In genomic region chr22:46625113-46625842, GRCh38 we compare ENCODE assay signal across 16 cellular contexts.
"Had no signal": no experiment of that assay in that cellular context is flagged by ENCODE, and none has a peak within 500 bp of the region (broad histone marks: within the 10 kb centered on the region; RNA-seq: fewer than 3 reads in every experiment).

No MANE protein-coding gene starts in this region.

- H3K27ac ChIP-seq: ascending aorta, esophagus muscularis mucosa, pancreas, thyroid gland had no signal

- FAIRE-seq: pancreas, urothelium cell line had no signal

- H3K36me3 Mint-ChIP-seq: activated CD4-positive, alpha-beta memory T cell treated with anti-CD3 and anti-CD28 coated beads for 36 hours; activated CD8-positive, alpha-beta memory T cell treated with anti-CD3 and anti-CD28 coated beads, Interleukin-2, amount 10 ng/mL, durations not matched to agents 7 days and 5 days; activated naive CD4-positive, alpha-beta T cell treated with anti-CD3 and anti-CD28 coated beads, Interleukin-2, amount 10 ng/mL, durations not matched to agents 7 days and 5 days had no signal

- H3K4me3 ChIP-seq: ascending aorta, esophagus muscularis mucosa, pancreas, thyroid gland had no signal

- H3K4me3 Mint-ChIP-seq: activated CD4-positive, alpha-beta memory T cell treated with anti-CD3 and anti-CD28 coated beads for 36 hours; activated CD8-positive, alpha-beta memory T cell treated with anti-CD3 and anti-CD28 coated beads, Interleukin-2, amount 10 ng/mL, durations not matched to agents 7 days and 5 days; activated naive CD4-positive, alpha-beta T cell treated with anti-CD3 and anti-CD28 coated beads, Interleukin-2, amount 10 ng/mL, durations not matched to agents 7 days and 5 days; activated T-cell treated with anti-CD3 and anti-CD28 coated beads, Interleukin-2, amount 50 U/mL, for 24 hours; mesothelial cell of epicardium; neural crest cell; T-cell had no signal

- H3K27me3 ChIP-seq: ascending aorta, esophagus muscularis mucosa, pancreas, thyroid gland had no signal

- H3K4me1 ChIP-seq: pancreas had no signal

- H3K27ac Mint-ChIP-seq: activated CD4-positive, alpha-beta memory T cell treated with anti-CD3 and anti-CD28 coated beads for 36 hours; activated CD8-positive, alpha-beta memory T cell treated with anti-CD3 and anti-CD28 coated beads, Interleukin-2, amount 10 ng/mL, durations not matched to agents 7 days and 5 days; activated naive CD4-positive, alpha-beta T cell treated with anti-CD3 and anti-CD28 coated beads, Interleukin-2, amount 10 ng/mL, durations not matched to agents 7 days and 5 days; activated T-cell treated with anti-CD3 and anti-CD28 coated beads, Interleukin-2, amount 50 U/mL, for 24 hours; mesothelial cell of epicardium; T-cell had no signal

- H3K4me1 Mint-ChIP-seq: activated CD8-positive, alpha-beta memory T cell treated with anti-CD3 and anti-CD28 coated beads, Interleukin-2, amount 10 ng/mL, durations not matched to agents 7 days and 5 days had no signal

- H3K36me3 ChIP-seq: pancreas, thyroid gland had no signal

- ATAC-seq: activated CD8-positive, alpha-beta memory T cell treated with anti-CD3 and anti-CD28 coated beads, Interleukin-2, amount 10 ng/mL, durations not matched to agents 7 days and 5 days; pancreas; sciatic nerve; T-cell had no signal

- H3K9me3 ChIP-seq: ascending aorta, esophagus muscularis mucosa, pancreas, thyroid gland had no signal

- DNase-seq: activated CD4-positive, alpha-beta memory T cell treated with anti-CD3 and anti-CD28 coated beads for 36 hours; activated CD8-positive, alpha-beta memory T cell treated with anti-CD3 and anti-CD28 coated beads, Interleukin-2, amount 10 ng/mL, durations not matched to agents 7 days and 5 days; activated naive CD4-positive, alpha-beta T cell treated with anti-CD3 and anti-CD28 coated beads, Interleukin-2, amount 10 ng/mL, durations not matched to agents 7 days and 5 days; activated T-cell treated with anti-CD3 and anti-CD28 coated beads, Interleukin-2, amount 50 U/mL, for 24 hours; hippocampal formation; kidney glomerular epithelial cell; stimulated activated CD4-positive, alpha-beta T cell treated with anti-CD3 and anti-CD28 coated beads, Interleukin-1b, Interleukin-23, amount 100 ng/mL, for 48 hours; T-cell; thyroid gland had no signal

- H3K9me3 Mint-ChIP-seq: activated CD4-positive, alpha-beta memory T cell treated with anti-CD3 and anti-CD28 coated beads for 36 hours; activated naive CD4-positive, alpha-beta T cell treated with anti-CD3 and anti-CD28 coated beads, Interleukin-2, amount 10 ng/mL, durations not matched to agents 7 days and 5 days; activated T-cell treated with anti-CD3 and anti-CD28 coated beads, Interleukin-2, amount 50 U/mL, for 24 hours; mesothelial cell of epicardium; neural crest cell; T-cell had no signal
